13 cellular contexts compared by ENCODE assay signal in the genomic region with DNA sequence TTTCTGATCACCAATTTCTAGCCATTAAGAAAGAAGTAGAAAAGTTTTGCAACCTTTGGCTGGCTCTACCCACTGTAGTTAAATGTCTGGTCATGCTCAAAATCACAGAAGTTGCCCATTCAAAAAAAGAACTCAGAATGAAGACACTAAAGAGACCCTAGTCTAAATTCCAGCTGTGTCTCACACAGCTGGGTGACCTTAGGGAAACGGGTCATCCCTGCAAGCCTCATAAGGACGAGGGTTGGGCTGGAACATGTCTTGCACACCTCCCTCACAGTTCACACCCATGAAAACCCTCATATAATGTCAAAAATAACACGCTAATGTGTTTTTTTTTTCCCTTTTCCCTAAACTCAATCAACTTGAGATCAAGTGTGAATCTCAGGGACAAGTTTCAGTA. TPM values are rescaled to one million over a fixed set of nuclear protein-coding genes. Genes with fewer than 3 reads are reported as not detected.
"Had no signal": no experiment of that assay in that cellular context is flagged by ENCODE, and none has a peak within 500 bp of the region (broad histone marks: within the 10 kb centered on the region; RNA-seq: fewer than 3 reads in every experiment).

No MANE protein-coding gene starts in this region.

- DNase-seq: activated effector memory CD4-positive, alpha-beta T cell treated with Interleukin-2 at 50 U/mL for 16 hours; cerebellar nuclear complex; dermis blood vessel endothelial cell; erythroblast; foreskin melanocyte; heart right ventricle; left ventricle myocardium superior; ovary; stimulated activated CD4-positive, alpha-beta T cell treated with anti-CD3 and anti-CD28 coated beads, Interleukin-4, amount 100 ng/mL, for 1 hour; testis had no signal

- H3K27me3 ChIP-seq: ovary, testis had no signal

- H3K4me1 ChIP-seq: heart right ventricle, neural progenitor cell, testis had no signal

- H3K4me3 ChIP-seq: heart right ventricle, neural progenitor cell, ovary, testis had no signal

- H3K9me3 ChIP-seq: heart right ventricle, ovary, testis had no signal

- H3K27ac ChIP-seq: heart right ventricle, neural progenitor cell, ovary, testis had no signal

- H3K36me3 ChIP-seq: heart right ventricle, neural progenitor cell, ovary had no signal

RNA-seq across cellular contexts. Expression of a gene that starts 10.3 kb away (rescaled TPM):
- total RNA-seq: dermis blood vessel endothelial cell; heart right ventricle; left ventricle myocardium superior; myocyte; T-helper 2 cell treated with Interferon-gamma antibody and Interleukin-4, amounts not matched to agents 100 ng/mL and 5 ng/mL, for 36 hours had no signal
